In genomic region chr11:119509277-119509841, GRCh38 we compare ENCODE assay signal across 13 cellular contexts.
DNase-seq lines count a peak whose midpoint lies in the region; ATAC-seq and TF ChIP-seq lines count a peak whose summit lies in the region.
"Had no signal": no experiment of that assay in that cellular context is flagged by ENCODE, and none has a peak within 500 bp of the region (broad histone marks: within the 10 kb centered on the region; RNA-seq: fewer than 3 reads in every experiment).

No MANE protein-coding gene starts in this region.

- H2BK120ac ChIP-seq in IMR-90 (ENCODE audit: low read depth, low read length): no peak overlapping the region

- intact Hi-C loops in CD14-positive monocyte (cut with micrococcal nuclease): no loop called here
- intact Hi-C loops in IMR-90 (cut with micrococcal nuclease): no loop called here

- H3K36me3 Mint-ChIP-seq in CD14-positive monocyte (peaks cover 0 to 3% of the 10 kb centered on the region in 2 donors), neural crest cell (ENCODE audit: low read depth) (no peaks in the 10 kb centered on the region), nephron progenitor cell (ENCODE audit: low read depth) (no peaks in the 10 kb centered on the region)

- no peak overlapping the region for H4K8ac ChIP-seq in IMR-90 (ENCODE audit: low read depth in 2 of 2, low read length in 2 of 2)

- no peak overlapping the region for H3K18ac ChIP-seq in IMR-90 (ENCODE audit: low read depth, low read length)

- H3K9me3 Mint-ChIP-seq in CD14-positive monocyte (peaks cover 5 to 9% (median 6%) of the 10 kb centered on the region in 7 donors), neural crest cell (peaks cover 4% of the 10 kb centered on the region), nephron progenitor cell (peaks cover 24% of the 10 kb centered on the region)
- H3K9me3 Mint-ChIP-seq: IgD-negative memory B cell had no signal

- TF ChIP-seq CTCF in CD14-positive monocyte (IDR thresholded peaks at IDR 0.05): no peak
- no peak for TF ChIP-seq CTCF in IMR-90 (conservative IDR thresholded peaks at IDR 0.05; ENCODE audit: low read depth, low read length)
- no peak for TF ChIP-seq CTCF in choroid plexus epithelial cell (conservative IDR thresholded peaks at IDR 0.05; ENCODE audit: low read depth, low read length)
- no peak for TF ChIP-seq CTCF in neural crest cell (conservative IDR thresholded peaks at IDR 0.05)
- no peak for TF ChIP-seq CTCF in nephron progenitor cell (IDR thresholded peaks at IDR 0.05)

- H3K9me1 ChIP-seq in IMR-90 (ENCODE audit: insufficient read depth, low read length): no peaks in the 10 kb centered on the region

- no peak overlapping the region for H3K27ac ChIP-seq in IMR-90 (ENCODE audit: insufficient read depth, low read length)
- H3K27ac ChIP-seq: ovary had no signal

- POLR2A ChIA-PET in IMR-90 (lab: Charles Lee; ENCODE audit: unreplicated experiment): no interaction called here

- H3K4me2 ChIP-seq in IMR-90 (ENCODE audit: low read depth, low read length): no peak overlapping the region

- H3K4me3 Mint-ChIP-seq in CD14-positive monocyte (no peak overlapping the region), neural crest cell (no peak overlapping the region), nephron progenitor cell (no peak overlapping the region)
- H3K4me3 Mint-ChIP-seq: activated CD4-positive, alpha-beta T cell treated with anti-CD3 and anti-CD28 coated beads for 36 hours; IgD-negative memory B cell had no signal

- H2BK5ac ChIP-seq in IMR-90 (ENCODE audit: low read depth, low read length, poor library complexity, severe bottlenecking): no peak overlapping the region

- no CpG with 5 or more reads among the region's 4 CpGs for WGBS in IMR-90 (ENCODE audit: extremely low coverage in 2 of 2, insufficient read length in 1 of 2), 2 experiments

- no peak overlapping the region for H2AK9ac ChIP-seq in IMR-90 (replicated peaks; ENCODE audit: low read depth, low read length, poor library complexity)

- no peak overlapping the region for H3K9ac ChIP-seq in IMR-90 (ENCODE audit: low read depth, low read length)

- H3K27ac Mint-ChIP-seq in CD14-positive monocyte (peak overlapping the region; percentile 92 to 98 (median 94)), neural crest cell (ENCODE audit: unreplicated experiment) (peak overlapping the region; percentile 45), nephron progenitor cell (no peak overlapping the region)
- H3K27ac Mint-ChIP-seq: activated CD4-positive, alpha-beta T cell treated with anti-CD3 and anti-CD28 coated beads for 36 hours; IgD-negative memory B cell had no signal

- H3K27me3 Mint-ChIP-seq in CD14-positive monocyte (ENCODE audit: low read depth in 3 of 3) (peaks cover 3 to 17% (median 10%) of the 10 kb centered on the region in 3 donors), neural crest cell (ENCODE audit: low read depth) (peaks cover 12% of the 10 kb centered on the region), nephron progenitor cell (ENCODE audit: low read depth, poor library complexity) (peaks cover 16% of the 10 kb centered on the region)

- no peak overlapping the region for H2BK20ac ChIP-seq in IMR-90 (ENCODE audit: low read depth, low read length)

- H3K36me3 ChIP-seq in IMR-90 (ENCODE audit: control insufficient read depth, insufficient read depth, low read length): no peaks in the 10 kb centered on the region
- H3K36me3 ChIP-seq: ovary had no signal

- BruUV-seq in IMR-90 (replicated peaks; lab: Mats Ljungman, UMichigan): no TSS peak

- no peak overlapping the region for H3K56ac ChIP-seq in IMR-90 (ENCODE audit: extremely low read depth, insufficient read depth, low read length)

- TF ChIP-seq RAD21 in IMR-90 (IDR thresholded peaks at IDR 0.05; ENCODE audit: low read length): no peak

- no peak overlapping the region for H2AFZ ChIP-seq in IMR-90 (replicated peaks; ENCODE audit: low read length, poor library complexity)

- H3K4me3 ChIP-seq in IMR-90 (ENCODE audit: insufficient read depth, low read depth, low read length) (no peak overlapping the region), choroid plexus epithelial cell (ENCODE audit: low read depth, low read length) (no peak overlapping the region)
- H3K4me3 ChIP-seq: ovary had no signal

- in situ Hi-C loops in IMR-90 (cut with MboI; ENCODE audit: low sequenced_read_pairs): no loop called here

- peaks cover 24% of the 10 kb centered on the region for H3K27me3 ChIP-seq in IMR-90 (ENCODE audit: control insufficient read depth, insufficient read depth, low read length)
- H3K27me3 ChIP-seq: ovary had no signal

- 0 out of 2 replicates have a peak, but pooled peaks cover 2% of the 10 kb centered on the region for H3K9me3 ChIP-seq in IMR-90 (ENCODE audit: control insufficient read depth, insufficient read depth, low read length)
- H3K9me3 ChIP-seq: ovary had no signal

- H3K4ac ChIP-seq in IMR-90 (ENCODE audit: low read depth, low read length): no peak overlapping the region

- H4K91ac ChIP-seq in IMR-90 (ENCODE audit: insufficient read depth, low read depth, low read length): no peak overlapping the region

- dilution Hi-C loops in IMR-90 (cut with HindIII; ENCODE audit: low sequenced_read_pairs, unreplicated experiment): no loop called here

- H3K14ac ChIP-seq in IMR-90 (replicated peaks; ENCODE audit: low read depth, low read length): no peak overlapping the region

- no peak overlapping the region for H3K23ac ChIP-seq in IMR-90 (ENCODE audit: low read depth, low read length)

- no peak for TF ChIP-seq POLR2A in IMR-90 (IDR thresholded peaks at IDR 0.05; ENCODE audit: low read depth, low read length)

- ATAC-seq in IMR-90 (ENCODE audit: low read depth): peak; percentile 10; the same call in 1 of the 2 replicates
- ATAC-seq in GM21367 (IDR thresholded peaks at IDR 0.05; ENCODE audit: unreplicated experiment): no peak
- ATAC-seq in GM18502 (IDR thresholded peaks at IDR 0.05; ENCODE audit: poor library complexity, unreplicated experiment): no peak

- H3K4me1 Mint-ChIP-seq in CD14-positive monocyte: peaks cover 51% of the 10 kb centered on the region
- H3K4me1 Mint-ChIP-seq in neural crest cell: peaks cover 8% of the 10 kb centered on the region
- H3K4me1 Mint-ChIP-seq in nephron progenitor cell: peaks cover 9% of the 10 kb centered on the region

- no peaks in the 10 kb centered on the region for H4K20me1 ChIP-seq in IMR-90 (ENCODE audit: insufficient read depth, low read length)

- H2AK5ac ChIP-seq in IMR-90 (ENCODE audit: low read depth, low read length): no peak overlapping the region

- H4K5ac ChIP-seq in IMR-90 (ENCODE audit: low read depth, low read length): no peak overlapping the region

- no peaks in the 10 kb centered on the region for H3K79me1 ChIP-seq in IMR-90 (ENCODE audit: low read depth in 1 of 2, low read length in 2 of 2)

- H2BK15ac ChIP-seq in IMR-90 (ENCODE audit: low read depth, low read length): no peak overlapping the region

- H3K4me1 ChIP-seq in IMR-90 (ENCODE audit: control insufficient read depth, insufficient read depth, low read length): peaks cover 2% of the 10 kb centered on the region; the same call in 1 of the 2 replicates

- DNase-seq in CD14-positive monocyte (ENCODE audit: low spot score): no peak
- DNase-seq in IMR-90: peak; percentile 21
- DNase-seq in choroid plexus epithelial cell (ENCODE audit: low read depth): peak; percentile 17
- no peak for DNase-seq in neural crest cell (ENCODE audit: low read depth, low spot score)
- no peak for DNase-seq in nephron progenitor cell
- no peak for DNase-seq in NCI-H146 (lab: John Stamatoyannopoulos, UW)
- DNase-seq: activated gamma-delta T cell treated with Interleukin-2 at 50 U/mL for 16 hours, NCI-H2029 treated with DMSO at 0.1 percent for 48 hours had no signal

- CTCF ChIA-PET in IMR-90 (lab: Yijun Ruan, JAX): no interaction called here

TF ChIP-seq in IMR-90, 13 proteins besides CTCF, POLR2A, EP300 and RAD21:
- no peak for TF ChIP-seq USF2 (IDR thresholded peaks at IDR 0.05; ENCODE audit: low read depth, low read length)
- no peak for TF ChIP-seq BHLHE40 (IDR thresholded peaks at IDR 0.05; ENCODE audit: low read depth, low read length)
- no peak for TF ChIP-seq ELK1 (IDR thresholded peaks at IDR 0.05; ENCODE audit: borderline replicate concordance, low read depth, low read length)
- no peak for TF ChIP-seq RCOR1 (IDR thresholded peaks at IDR 0.05; ENCODE audit: insufficient replicate concordance, low read length)
- no peak for TF ChIP-seq CEBPB (IDR thresholded peaks at IDR 0.05; ENCODE audit: low read depth, low read length)
- TF ChIP-seq RFX5 (IDR thresholded peaks at IDR 0.05; ENCODE audit: low read depth, low read length): no peak
- no peak for TF ChIP-seq MAZ (IDR thresholded peaks at IDR 0.05; ENCODE audit: borderline replicate concordance, low read depth, low read length)
- TF ChIP-seq FOS (IDR thresholded peaks at IDR 0.05; ENCODE audit: low read depth, low read length): no peak
- TF ChIP-seq SMC3 (IDR thresholded peaks at IDR 0.05; ENCODE audit: low read depth, low read length): no peak
- TF ChIP-seq MAFK (IDR thresholded peaks at IDR 0.05; ENCODE audit: low read depth, low read length): no peak
- TF ChIP-seq MXI1 (IDR thresholded peaks at IDR 0.05; ENCODE audit: borderline replicate concordance, low read depth, low read length): no peak
- no peak for TF ChIP-seq CHD1 (IDR thresholded peaks at IDR 0.05; ENCODE audit: low read depth, low read length)

Comparison
In these comparisons a context has a peak if more than half of its experiments do, and no peak if none do; other contexts are left out.
1. DNase-seq: peak in IMR-90 (single experiment) and choroid plexus epithelial cell (single experiment); none in CD14-positive monocyte (single experiment), neural crest cell (single experiment), nephron progenitor cell (single experiment) and NCI-H146 (single experiment).